Comparison of ENCODE assay signal across 11 cellular contexts in genomic region chr20:33555755-33556154, GRCh38.
DNase-seq lines count a peak whose midpoint lies in the region; ATAC-seq and TF ChIP-seq lines count a peak whose summit lies in the region.
"Had no signal": no experiment of that assay in that cellular context is flagged by ENCODE, and none has a peak within 500 bp of the region (broad histone marks: within the 10 kb centered on the region; RNA-seq: fewer than 3 reads in every experiment).

No MANE protein-coding gene starts in this region.

- H3K27ac ChIP-seq in muscle layer of colon (ENCODE audit: low read depth, low read length) = peak overlapping the region; percentile 54
- H3K27ac ChIP-seq: WERI-Rb-1 had no signal

- peak overlapping the region; percentile 78 for H3K27ac Mint-ChIP-seq in stimulated activated naive CD8-positive, alpha-beta T cell treated with anti-CD3 and anti-CD28 coated beads, Interleukin-15, Interleukin-2, amounts not matched to agents 100 ng/mL and 50 ng/mL, for 24 hours
- peak overlapping the region; percentile 73 for H3K27ac Mint-ChIP-seq in activated naive CD8-positive, alpha-beta T cell treated with anti-CD3 and anti-CD28 coated beads, Interleukin-2, amount 10 ng/mL, durations not matched to agents 7 days and 5 days

- no peak for TF ChIP-seq CTCF in GM13977 (IDR thresholded peaks at IDR 0.05; ENCODE audit: extremely low read depth, insufficient read depth, missing control alignments)

- no peak for DNase-seq in stimulated activated naive CD8-positive, alpha-beta T cell treated with anti-CD3 and anti-CD28 coated beads, Interleukin-15, Interleukin-2, amounts not matched to agents 100 U/mL and 50 U/mL, for 24 hours
- no peak for DNase-seq in activated naive CD8-positive, alpha-beta T cell treated with anti-CD3 and anti-CD28 coated beads, Interleukin-2, amount 10 ng/mL, durations not matched to agents 7 days and 5 days
- DNase-seq in NCI-H2171 (lab: John Stamatoyannopoulos, UW) (no peak), GM13977 (ENCODE audit: low spot score) (no peak), GM19240 (ENCODE audit: insufficient read length, low spot score) (no peak), SW480 (ENCODE audit: low spot score) (no peak)
- DNase-seq: WERI-Rb-1 had no signal

- peaks cover 32% of the 10 kb centered on the region for H3K4me1 Mint-ChIP-seq in stimulated activated naive CD8-positive, alpha-beta T cell treated with anti-CD3 and anti-CD28 coated beads, Interleukin-15, Interleukin-2, amounts not matched to agents 100 ng/mL and 50 ng/mL, for 24 hours (ENCODE audit: low read depth)
- peaks cover 16% of the 10 kb centered on the region for H3K4me1 Mint-ChIP-seq in activated naive CD8-positive, alpha-beta T cell treated with anti-CD3 and anti-CD28 coated beads, Interleukin-2, amount 10 ng/mL, durations not matched to agents 7 days and 5 days
- H3K4me1 Mint-ChIP-seq: neural crest cell had no signal

- no peaks in the 10 kb centered on the region for H3K9me3 ChIP-seq in muscle layer of colon (ENCODE audit: low read length)

- POLR2A ChIA-PET in activated naive CD8-positive, alpha-beta T cell treated with anti-CD3 and anti-CD28 coated beads, Interleukin-2, amount 10 ng/mL, durations not matched to agents 7 days and 5 days (lab: Charles Lee) = interaction anchor here (2.5 kb wide), 1 partner anchor 66 kb away, joined by 21 read pairs; the partner anchor contains the start of gene CBFA2T2

- in situ Hi-C loops in GM13977 (cut with MboI; ENCODE audit: low pct_unique_long_range_greater_than_20kb, low sequenced_read_pairs, unreplicated experiment) = no loop called here

- H3K4me3 ChIP-seq in muscle layer of colon (ENCODE audit: low read depth in 1 of 2, low read length in 2 of 2) = no peak overlapping the region
- H3K4me3 ChIP-seq: BLaER1 treated with 17β-estradiol and CSF1 and Interleukin-3, amounts not matched to agents 10 nM and 100 nM had no signal

- no peaks in the 10 kb centered on the region for H3K27me3 Mint-ChIP-seq in stimulated activated naive CD8-positive, alpha-beta T cell treated with anti-CD3 and anti-CD28 coated beads, Interleukin-15, Interleukin-2, amounts not matched to agents 100 ng/mL and 50 ng/mL, for 24 hours
- H3K27me3 Mint-ChIP-seq in activated naive CD8-positive, alpha-beta T cell treated with anti-CD3 and anti-CD28 coated beads, Interleukin-2, amount 10 ng/mL, durations not matched to agents 7 days and 5 days = no peaks in the 10 kb centered on the region

- no peak for ATAC-seq in stimulated activated naive CD8-positive, alpha-beta T cell treated with anti-CD3 and anti-CD28 coated beads, Interleukin-15, Interleukin-2, amounts not matched to agents 100 U/mL and 50 U/mL, for 24 hours
- no peak for ATAC-seq in activated naive CD8-positive, alpha-beta T cell treated with anti-CD3 and anti-CD28 coated beads, Interleukin-2, amount 10 ng/mL, durations not matched to agents 7 days and 5 days (ENCODE audit: low read depth)

- H3K27me3 ChIP-seq in muscle layer of colon (ENCODE audit: control insufficient read depth in 1 of 2, insufficient read depth in 2 of 2, low read length in 2 of 2) = no peaks in the 10 kb centered on the region
- H3K27me3 ChIP-seq: BLaER1 treated with 17β-estradiol and CSF1 and Interleukin-3, amounts not matched to agents 10 nM and 100 nM had no signal

- H3K4me1 ChIP-seq in muscle layer of colon (ENCODE audit: insufficient read depth, low read length) = peaks cover 40% of the 10 kb centered on the region

- peaks cover 2% of the 10 kb centered on the region for H3K36me3 ChIP-seq in muscle layer of colon (ENCODE audit: insufficient read depth, low read length)

- peaks cover 18% of the 10 kb centered on the region for H3K36me3 Mint-ChIP-seq in stimulated activated naive CD8-positive, alpha-beta T cell treated with anti-CD3 and anti-CD28 coated beads, Interleukin-15, Interleukin-2, amounts not matched to agents 100 ng/mL and 50 ng/mL, for 24 hours (ENCODE audit: low read depth)
- H3K36me3 Mint-ChIP-seq in activated naive CD8-positive, alpha-beta T cell treated with anti-CD3 and anti-CD28 coated beads, Interleukin-2, amount 10 ng/mL, durations not matched to agents 7 days and 5 days = peaks cover 26% of the 10 kb centered on the region

- no peak overlapping the region for H3K9ac ChIP-seq in muscle layer of colon (ENCODE audit: low read length)

- peak overlapping the region; percentile 45 for H3K4me3 Mint-ChIP-seq in stimulated activated naive CD8-positive, alpha-beta T cell treated with anti-CD3 and anti-CD28 coated beads, Interleukin-15, Interleukin-2, amounts not matched to agents 100 ng/mL and 50 ng/mL, for 24 hours
- H3K4me3 Mint-ChIP-seq in activated naive CD8-positive, alpha-beta T cell treated with anti-CD3 and anti-CD28 coated beads, Interleukin-2, amount 10 ng/mL, durations not matched to agents 7 days and 5 days = peak overlapping the region; percentile 18
- H3K4me3 Mint-ChIP-seq: neural crest cell had no signal

- H3K9me3 Mint-ChIP-seq in stimulated activated naive CD8-positive, alpha-beta T cell treated with anti-CD3 and anti-CD28 coated beads, Interleukin-15, Interleukin-2, amounts not matched to agents 100 ng/mL and 50 ng/mL, for 24 hours = no peaks in the 10 kb centered on the region
- peaks cover 1% of the 10 kb centered on the region for H3K9me3 Mint-ChIP-seq in activated naive CD8-positive, alpha-beta T cell treated with anti-CD3 and anti-CD28 coated beads, Interleukin-2, amount 10 ng/mL, durations not matched to agents 7 days and 5 days
- H3K9me3 Mint-ChIP-seq: neural crest cell had no signal
